In the genomic region with DNA sequence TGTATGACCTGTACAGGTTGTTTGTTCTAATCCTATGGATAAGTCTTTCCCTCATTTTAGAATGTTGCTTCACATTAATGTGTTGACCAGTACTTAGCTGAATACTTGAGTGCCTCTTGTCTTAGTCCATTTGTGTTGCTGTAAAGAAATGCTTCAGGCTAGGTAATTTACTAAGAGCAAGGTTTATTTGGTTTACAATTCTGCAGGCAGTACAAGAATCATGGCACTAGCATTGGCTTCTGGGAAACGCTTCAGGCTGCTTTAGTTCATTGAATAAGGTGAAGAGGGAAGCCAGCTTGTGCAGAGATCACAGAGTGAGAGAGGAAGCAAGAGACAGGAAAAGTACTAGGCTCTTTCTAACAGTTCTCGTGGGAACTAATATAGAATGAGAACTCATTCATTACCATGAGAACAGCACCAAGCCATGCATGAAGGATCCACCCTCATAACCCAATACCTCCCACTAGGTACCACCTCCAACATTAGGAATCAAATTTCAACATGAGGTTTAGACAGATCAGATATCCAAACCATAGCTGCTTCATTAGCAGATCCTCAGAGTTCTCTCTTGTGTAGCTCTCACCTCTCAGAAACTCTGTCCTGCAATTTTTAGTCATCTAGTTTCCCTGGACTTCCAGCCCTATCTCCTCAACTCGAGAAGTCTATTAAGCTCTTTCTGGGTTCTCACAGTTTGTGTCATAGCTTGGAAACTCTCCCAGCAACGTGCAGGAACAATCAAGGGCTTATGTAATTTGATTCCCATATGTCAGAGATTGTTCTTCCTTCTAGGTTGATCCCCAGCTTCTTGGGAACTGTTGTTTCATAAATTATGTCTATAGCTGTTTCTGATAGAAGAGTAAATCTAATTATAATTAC, we compare ENCODE assay signal across 1 cellular context.
TF ChIP-seq lines count a peak whose summit lies in the region.

No MANE protein-coding gene starts in this region.

TF ChIP-seq in HepG2, 621 proteins besides CTCF, POLR2A, EP300 and RAD21 (continued from another document):
- TF ChIP-seq ZNF460 (CRISPR knock-in tag; IDR thresholded peaks at IDR 0.05; ENCODE audit: borderline replicate concordance) (no peak), ZNF567 (CRISPR knock-in tag; IDR thresholded peaks at IDR 0.05; ENCODE audit: borderline replicate concordance) (no peak), SRY (CRISPR knock-in tag; IDR thresholded peaks at IDR 0.05) (no peak), ZNF724P (CRISPR knock-in tag; IDR thresholded peaks at IDR 0.05; ENCODE audit: borderline replicate concordance) (no peak)
- TF ChIP-seq, protein P1, sequence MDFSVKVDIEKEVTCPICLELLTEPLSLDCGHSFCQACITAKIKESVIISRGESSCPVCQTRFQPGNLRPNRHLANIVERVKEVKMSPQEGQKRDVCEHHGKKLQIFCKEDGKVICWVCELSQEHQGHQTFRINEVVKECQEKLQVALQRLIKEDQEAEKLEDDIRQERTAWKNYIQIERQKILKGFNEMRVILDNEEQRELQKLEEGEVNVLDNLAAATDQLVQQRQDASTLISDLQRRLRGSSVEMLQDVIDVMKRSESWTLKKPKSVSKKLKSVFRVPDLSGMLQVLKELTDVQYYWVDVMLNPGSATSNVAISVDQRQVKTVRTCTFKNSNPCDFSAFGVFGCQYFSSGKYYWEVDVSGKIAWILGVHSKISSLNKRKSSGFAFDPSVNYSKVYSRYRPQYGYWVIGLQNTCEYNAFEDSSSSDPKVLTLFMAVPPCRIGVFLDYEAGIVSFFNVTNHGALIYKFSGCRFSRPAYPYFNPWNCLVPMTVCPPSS (IDR thresholded peaks at IDR 0.05), result no peak
